Comparison of ENCODE assay signal across 8 cellular contexts in the genomic region with DNA sequence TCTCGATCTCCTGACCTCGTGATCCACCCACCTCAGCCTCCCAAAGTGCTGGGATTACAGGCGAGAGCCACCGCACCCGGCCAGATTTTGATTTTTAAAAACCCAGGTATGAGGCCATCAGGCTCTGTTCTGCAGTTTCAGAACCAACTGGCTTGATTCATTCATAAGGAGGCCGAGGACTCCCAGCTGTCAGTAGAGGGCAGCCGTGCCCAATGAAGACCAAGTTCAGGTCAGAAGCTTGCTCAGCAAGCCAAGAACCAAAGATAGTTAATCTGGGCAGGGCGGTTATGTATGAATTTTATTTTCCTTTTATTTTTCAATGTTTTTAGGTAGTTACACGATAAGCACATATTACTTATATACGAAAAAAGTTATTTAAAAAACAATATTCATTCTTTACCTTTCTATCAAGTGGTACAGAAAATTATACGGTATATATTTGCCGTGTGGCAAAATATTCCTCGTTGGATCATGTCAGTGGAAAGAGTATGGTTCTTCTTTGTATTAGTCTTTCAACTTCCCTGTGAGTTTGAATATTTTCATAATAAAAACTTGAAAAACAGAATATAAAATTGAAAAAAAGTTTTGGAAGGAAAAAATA. TPM values are rescaled to one million over a fixed set of nuclear protein-coding genes. Genes with fewer than 3 reads are reported as not detected.
DNase-seq lines count a peak whose midpoint lies in the region; ATAC-seq and TF ChIP-seq lines count a peak whose summit lies in the region.

No MANE protein-coding gene starts in this region.

- peaks cover 3 to 9% of the 10 kb centered on the region in 2 donors for H3K36me3 ChIP-seq in thyroid gland

- 35 to 36% methylated on average over 13 of the region's 13 CpGs for WGBS in thyroid gland, 2 donors

- intact Hi-C loops in thyroid gland (cut with DNase I), result loop anchor here (10.0 kb wide), 1 partner anchor 50 kb away; no protein-coding TSS in a partner anchor

- ATAC-seq in HG03045 (IDR thresholded peaks at IDR 0.05; ENCODE audit: unreplicated experiment) (peak; percentile 50), omental fat pad (ENCODE audit: low FRiP score) (peak; percentile 85)

- H3K27ac ChIP-seq in thyroid gland, result peak overlapping the region; percentile 75 to 83 (median 79)

- peak; percentile 16 for DNase-seq in NCI-H510A treated with DMSO at 0.1 percent for 48 hours (lab: John Stamatoyannopoulos, UW)
- no peak for DNase-seq in NCI-H510A (lab: John Stamatoyannopoulos, UW)
- peak; percentile 87 for DNase-seq in OCI-M1 (lab: John Stamatoyannopoulos, UW)
- peak; percentile 39 to 48 for DNase-seq in activated T-helper 1 cell treated with anti-CD3 and anti-CD28 coated beads, Interleukin-2, amount 50 U/mL, for 16 hours (ENCODE audit: low read depth in 1 of 2, low spot score in 1 of 2)
- peak; percentile 87 for DNase-seq in fibroblast of villous mesenchyme (ENCODE audit: low read depth)
- no peak for DNase-seq in omental fat pad (ENCODE audit: low spot score)
- peak; percentile 87 to 92 for DNase-seq in thyroid gland

- H3K27me3 ChIP-seq in thyroid gland, result no peaks in the 10 kb centered on the region

- TF ChIP-seq CTCF in fibroblast of villous mesenchyme (IDR thresholded peaks at IDR 0.05; ENCODE audit: insufficient read depth, low read depth, low read length) (peak; percentile 82), omental fat pad (IDR thresholded peaks at IDR 0.05) (peak in 1 of 3 donors; percentile 13), thyroid gland (IDR thresholded peaks at IDR 0.05) (peak; percentile 32 to 84 (median 80))

- H3K9me3 ChIP-seq in thyroid gland, result no peaks in the 10 kb centered on the region

- no peak for TF ChIP-seq POLR2A in thyroid gland (IDR thresholded peaks at IDR 0.05)

- H3K4me1 ChIP-seq in thyroid gland, result peaks cover 17 to 33% of the 10 kb centered on the region in 2 donors

- H3K4me3 ChIP-seq in fibroblast of villous mesenchyme (ENCODE audit: low read depth, low read length) (no peak overlapping the region), thyroid gland (replicated peaks in 1 of 3) (no peak overlapping the region)

RNA-seq across cellular contexts. Expression of gene MGAT1, which starts 18.0 kb away (rescaled TPM):
- total RNA-seq in fibroblast of villous mesenchyme (98.6 and 104 TPM in 2 replicates), omental fat pad (100 to 1,000 TPM; 159 to 376 (median 258) TPM), thyroid gland (100 to 1,000 TPM; 155 to 283 (median 200) TPM)

RNA-seq across cellular contexts. Expression of gene OR2Y1, which starts 44.7 kb away (rescaled TPM):
- total RNA-seq in fibroblast of villous mesenchyme (not detected in 2 replicates), omental fat pad (not detected), thyroid gland (not detected)

Comparison
In these comparisons a context has a peak if more than half of its experiments do, and no peak if none do; other contexts are left out.
1. DNase-seq: peak in NCI-H510A treated with DMSO at 0.1 percent for 48 hours (single experiment), OCI-M1 (single experiment), activated T-helper 1 cell treated with anti-CD3 and anti-CD28 coated beads, Interleukin-2, amount 50 U/mL, for 16 hours (2 of 2), fibroblast of villous mesenchyme (single experiment) and thyroid gland (2 of 2); none in NCI-H510A (single experiment) and omental fat pad (single experiment).